Comparison of ENCODE assay signal across 12 cellular contexts in the genomic region with DNA sequence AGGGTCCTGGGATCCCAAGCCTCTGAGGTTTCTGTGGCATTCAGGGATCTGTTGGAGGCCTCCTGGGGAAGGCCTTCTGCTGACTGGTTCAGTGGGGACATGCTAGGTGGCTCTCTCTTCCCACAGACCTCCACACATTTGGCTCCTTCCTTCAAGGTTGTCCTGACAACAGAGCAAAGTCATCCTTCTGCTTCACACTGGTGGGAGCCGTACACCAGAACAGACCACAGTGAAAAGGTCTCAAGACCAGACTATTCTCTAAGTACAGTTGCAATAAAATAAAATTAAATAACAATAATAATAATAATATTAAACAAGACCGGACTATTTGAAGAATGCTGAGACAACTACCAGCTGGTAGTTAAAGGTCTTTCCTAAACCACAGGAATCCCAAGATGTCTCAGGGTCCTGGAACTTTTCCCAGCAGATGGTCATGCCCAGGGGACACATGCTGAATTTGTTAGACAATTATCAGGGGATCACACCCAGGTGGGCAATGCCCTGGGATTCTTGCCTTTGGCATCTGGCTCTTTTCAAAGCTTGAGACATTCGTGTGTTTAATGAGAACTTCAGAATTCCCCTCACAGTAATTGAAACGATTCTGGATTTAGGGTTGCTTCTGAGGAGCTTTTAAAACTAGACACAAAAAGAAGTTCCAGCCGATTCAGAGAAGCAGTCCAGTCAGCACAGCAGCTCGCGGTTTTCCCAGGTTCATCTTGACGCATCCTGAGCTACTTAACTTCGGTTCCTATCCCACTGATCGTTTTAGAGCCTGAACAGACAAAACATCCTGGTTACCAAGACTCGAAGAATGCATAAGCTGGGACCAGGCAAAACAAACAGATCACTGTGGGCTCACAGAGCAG. TPM values are rescaled to one million over a fixed set of nuclear protein-coding genes. Genes with fewer than 3 reads are reported as not detected.
A peak's percentile ranks its signal among the peaks of the same experiment; 100 is the strongest.
DNase-seq lines count a peak whose midpoint lies in the region; ATAC-seq and TF ChIP-seq lines count a peak whose summit lies in the region.
"Had no signal": no experiment of that assay in that cellular context is flagged by ENCODE, and none has a peak within 500 bp of the region (broad histone marks: within the 10 kb centered on the region; RNA-seq: fewer than 3 reads in every experiment).

No MANE protein-coding gene starts in this region.

- no peak overlapping the region for H4K5ac ChIP-seq in mesendoderm (ENCODE audit: low read length)

- CTCF ChIA-PET in Caco-2 (lab: Charles Lee) = no interaction called here
- CTCF ChIA-PET in CD8-positive, alpha-beta memory T cell (lab: Charles Lee) = interaction anchor here (7.3 kb wide), 1 partner anchor 10 kb away, joined by 35 read pairs; no protein-coding TSS in a partner anchor

- H3K36me3 Mint-ChIP-seq in Caco-2 (ENCODE audit: insufficient read depth, unreplicated experiment) = peaks cover 4% of the 10 kb centered on the region
- peaks cover 0 to 4% (median 0%) of the 10 kb centered on the region in 3 donors for H3K36me3 Mint-ChIP-seq in CD8-positive, alpha-beta memory T cell
- H3K36me3 Mint-ChIP-seq: CD8-positive, alpha-beta T cell had no signal

- H3K27ac ChIP-seq in mesendoderm (ENCODE audit: low read depth, low read length) = no peak overlapping the region
- no peak overlapping the region for H3K27ac ChIP-seq in CD8-positive, alpha-beta memory T cell (ENCODE audit: low read depth, low read length)

- no peak overlapping the region for H2BK15ac ChIP-seq in mesendoderm (replicated peaks; ENCODE audit: low read depth)

- H2BK120ac ChIP-seq in mesendoderm (ENCODE audit: low read depth, low read length) = no peak overlapping the region

- no peak overlapping the region for H2BK5ac ChIP-seq in mesendoderm (ENCODE audit: low read length)

- H3K4me3 ChIP-seq in Caco-2 (ENCODE audit: low read depth, low read length) (no peak overlapping the region), mesendoderm (ENCODE audit: low read length) (no peak overlapping the region)
- H3K4me3 ChIP-seq in CD8-positive, alpha-beta memory T cell (ENCODE audit: low read length) = no peak overlapping the region

- TSS peak; percentile 23 for BruUV-seq in Caco-2 (replicated peaks; lab: Mats Ljungman, UMichigan)

- H3K27me3 Mint-ChIP-seq in Caco-2 (ENCODE audit: insufficient read depth, unreplicated experiment) = no peaks in the 10 kb centered on the region
- H3K27me3 Mint-ChIP-seq in CD8-positive, alpha-beta memory T cell = peaks cover 14 to 28% of the 10 kb centered on the region in 2 donors

- H3K18ac ChIP-seq in mesendoderm (ENCODE audit: low read length) = no peak overlapping the region

- DNase-seq in Caco-2 (no peak), NCI-H2171 treated with DMSO at 0.1 percent for 48 hours (lab: John Stamatoyannopoulos, UW) (peak; percentile 56), brain pericyte (ENCODE audit: low read depth, low spot score) (peak; percentile 55), mesendoderm (peak; percentile 56), retina (no peak), middle frontal gyrus (ENCODE audit: extremely low spot score, low spot score) (no peak)
- no peak for DNase-seq in stimulated activated naive CD8-positive, alpha-beta T cell treated with anti-CD3 and anti-CD28 coated beads, Interleukin-15, Interleukin-2, amounts not matched to agents 100 U/mL and 50 U/mL, for 24 hours
- DNase-seq in CD8-positive, alpha-beta memory T cell = no peak
- DNase-seq: amygdala; CD8-positive, alpha-beta T cell; glutamatergic neuron had no signal

- H3K36me3 ChIP-seq in Caco-2 (ENCODE audit: control insufficient read depth, insufficient read depth, low read length) (no peaks in the 10 kb centered on the region), mesendoderm (ENCODE audit: control insufficient read depth, insufficient read depth, low read length) (no peaks in the 10 kb centered on the region)
- H3K36me3 ChIP-seq in CD8-positive, alpha-beta memory T cell (ENCODE audit: insufficient read depth, low read length) = no peaks in the 10 kb centered on the region

- intact Hi-C loops in Caco-2 (cut with micrococcal nuclease; ENCODE audit: unreplicated experiment) = no loop called here

- no peak overlapping the region for H2AK5ac ChIP-seq in mesendoderm (ENCODE audit: low read length)

- no peak overlapping the region for H3K4me3 Mint-ChIP-seq in Caco-2 (ENCODE audit: unreplicated experiment)
- H3K4me3 Mint-ChIP-seq in CD8-positive, alpha-beta memory T cell = no peak overlapping the region
- H3K4me3 Mint-ChIP-seq: CD8-positive, alpha-beta T cell had no signal

- H3K4me1 Mint-ChIP-seq in Caco-2 (ENCODE audit: low read depth, unreplicated experiment) = no peaks in the 10 kb centered on the region
- H3K4me1 Mint-ChIP-seq in CD8-positive, alpha-beta memory T cell = no peaks in the 10 kb centered on the region

- H3K9ac ChIP-seq in mesendoderm (ENCODE audit: low read length) = no peak overlapping the region

- H3K56ac ChIP-seq in mesendoderm (ENCODE audit: low read length) = no peak overlapping the region

- H3K27me3 ChIP-seq in Caco-2 (replicated peaks; ENCODE audit: control insufficient read depth, insufficient read depth, low read length) (no peaks in the 10 kb centered on the region), mesendoderm (ENCODE audit: insufficient read depth, low read length, poor library complexity) (no peaks in the 10 kb centered on the region)
- no peaks in the 10 kb centered on the region for H3K27me3 ChIP-seq in CD8-positive, alpha-beta memory T cell (ENCODE audit: insufficient read depth, low read length, poor library complexity, severe bottlenecking)

- no CpG with 5 or more reads among the region's 11 CpGs for WGBS in mesendoderm (ENCODE audit: extremely low coverage, insufficient coverage, low lambda C conversion rate)

- H3K79me1 ChIP-seq in mesendoderm (ENCODE audit: low read length) = no peaks in the 10 kb centered on the region

- H3K9me3 ChIP-seq in Caco-2 = no peaks in the 10 kb centered on the region
- H3K9me3 ChIP-seq in CD8-positive, alpha-beta memory T cell (ENCODE audit: low read length) = no peaks in the 10 kb centered on the region

- no peak for ATAC-seq in stimulated activated naive CD8-positive, alpha-beta T cell treated with anti-CD3 and anti-CD28 coated beads, Interleukin-15, Interleukin-2, amounts not matched to agents 100 U/mL and 50 U/mL, for 24 hours
- ATAC-seq: CD8-positive, alpha-beta T cell had no signal

- peak overlapping the region; percentile 32 for H3K27ac Mint-ChIP-seq in Caco-2 (ENCODE audit: unreplicated experiment)
- H3K27ac Mint-ChIP-seq in CD8-positive, alpha-beta memory T cell = no peak overlapping the region
- H3K27ac Mint-ChIP-seq: CD8-positive, alpha-beta T cell had no signal

- no peaks in the 10 kb centered on the region for H3K79me2 ChIP-seq in mesendoderm (ENCODE audit: control insufficient read depth, insufficient read depth, low read length)

- H3K4me2 ChIP-seq in mesendoderm (ENCODE audit: low read length) = no peak overlapping the region

- no peak for TF ChIP-seq CTCF in Caco-2 (IDR thresholded peaks at IDR 0.05; ENCODE audit: insufficient read depth in 1 of 2, low read depth in 1 of 2, low read length in 1 of 2, severe bottlenecking in 1 of 2, unreplicated experiment in 1 of 2)

- POLR2A ChIA-PET in Caco-2 (lab: Charles Lee) = no interaction called here
- POLR2A ChIA-PET in CD8-positive, alpha-beta memory T cell (lab: Charles Lee) = no interaction called here

- H3K23ac ChIP-seq in mesendoderm (ENCODE audit: low read length) = no peak overlapping the region

- no peaks in the 10 kb centered on the region for H3K9me3 Mint-ChIP-seq in Caco-2 (ENCODE audit: unreplicated experiment)
- H3K9me3 Mint-ChIP-seq in CD8-positive, alpha-beta memory T cell = no peaks in the 10 kb centered on the region
- H3K9me3 Mint-ChIP-seq: CD8-positive, alpha-beta T cell had no signal

- no peak overlapping the region for H3K4ac ChIP-seq in mesendoderm (ENCODE audit: low read depth, low read length)

- H4K8ac ChIP-seq in mesendoderm (ENCODE audit: low read depth, low read length) = no peak overlapping the region

- H3K4me1 ChIP-seq in Caco-2 (peaks cover 9% of the 10 kb centered on the region), mesendoderm (ENCODE audit: control insufficient read depth, low read depth, low read length) (peaks cover 2% of the 10 kb centered on the region)
- no peaks in the 10 kb centered on the region for H3K4me1 ChIP-seq in CD8-positive, alpha-beta memory T cell (ENCODE audit: insufficient read depth, low read length)

RNA-seq across cellular contexts. Expression of a gene that starts 22.9 kb away (rescaled TPM):
- 7.7 and 8.7 TPM in 2 replicates for total RNA-seq in Caco-2 (2022)
- 0.07 TPM for polyA plus RNA-seq in mesendoderm (2013, experiment 1 of 2)
- 0.07 TPM for polyA plus RNA-seq in mesendoderm (2013, experiment 2 of 2)
- not detected for total RNA-seq in CD8-positive, alpha-beta memory T cell
- polyA plus RNA-seq in CD8-positive, alpha-beta memory T cell = not detected
- total RNA-seq: CD8-positive, alpha-beta T cell; subcutaneous adipose tissue had no signal

RNA-seq across cellular contexts. Expression of a gene that starts 25.7 kb away (rescaled TPM):
- 20.0 and 20.6 TPM in 2 replicates for total RNA-seq in Caco-2 (2022)
- polyA plus RNA-seq in mesendoderm (2013, experiment 1 of 2) = 55.0 TPM
- polyA plus RNA-seq in mesendoderm (2013, experiment 2 of 2) = 55.3 TPM
- total RNA-seq in CD8-positive, alpha-beta memory T cell = 10 to 100 TPM; 19.5 to 19.6 TPM
- polyA plus RNA-seq in CD8-positive, alpha-beta memory T cell = 32.8 TPM

Comparison
In these comparisons a context has a peak if more than half of its experiments do, and no peak if none do; other contexts are left out.
1. DNase-seq: peak in NCI-H2171 treated with DMSO at 0.1 percent for 48 hours (single experiment), brain pericyte (single experiment) and mesendoderm (single experiment); none in Caco-2 (0 of 2), retina (single experiment), stimulated activated naive CD8-positive, alpha-beta T cell treated with anti-CD3 and anti-CD28 coated beads, Interleukin-15, Interleukin-2, amounts not matched to agents 100 U/mL and 50 U/mL, for 24 hours (single experiment), middle frontal gyrus (single experiment) and CD8-positive, alpha-beta memory T cell (0 of 5).